Comparison of ENCODE assay signal across 13 cellular contexts in the genomic region with DNA sequence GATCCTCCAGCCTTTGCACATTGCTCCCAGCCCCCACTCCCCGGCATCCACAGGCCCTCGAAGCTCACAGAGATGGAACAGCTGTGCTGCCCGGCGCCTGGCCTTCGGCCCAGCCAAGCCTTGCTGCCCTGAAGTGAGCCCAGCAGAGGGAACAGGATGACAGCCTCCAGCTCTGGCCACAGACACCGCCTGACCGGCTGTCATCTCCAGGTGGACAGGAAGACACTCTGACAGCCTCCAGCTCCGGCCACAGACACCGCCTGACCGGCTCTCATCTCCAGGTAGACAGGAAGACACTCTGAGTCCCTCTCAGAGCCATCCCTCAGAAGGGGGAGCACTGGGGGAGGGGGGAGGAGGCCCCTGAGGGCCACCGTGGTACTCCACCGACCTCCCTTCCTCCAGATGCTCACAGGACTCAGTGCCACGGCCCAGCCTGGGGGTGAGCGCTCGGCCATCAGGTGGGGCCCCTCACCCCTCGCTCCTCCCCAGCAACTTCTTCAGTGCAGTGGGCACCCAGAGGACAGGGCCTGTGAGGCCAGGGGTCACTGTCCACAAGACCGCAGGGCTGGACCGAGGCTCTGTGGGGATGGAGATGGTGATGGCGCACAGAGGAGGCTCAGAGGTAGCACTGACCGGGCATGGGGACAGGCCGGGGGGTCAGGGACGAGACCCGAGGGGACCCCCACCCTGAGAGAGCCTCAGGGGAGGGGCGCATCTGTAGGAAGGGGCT. TPM values are rescaled to one million over a fixed set of nuclear protein-coding genes. Genes with fewer than 3 reads are reported as not detected.
DNase-seq lines count a peak whose midpoint lies in the region; ATAC-seq, FAIRE-seq and TF ChIP-seq lines count a peak whose summit lies in the region.
"Had no signal": no experiment of that assay in that cellular context is flagged by ENCODE, and none has a peak within 500 bp of the region (broad histone marks: within the 10 kb centered on the region; RNA-seq: fewer than 3 reads in every experiment).

No MANE protein-coding gene starts in this region.

- TF ChIP-seq CTCF in body of pancreas (IDR thresholded peaks at IDR 0.05) (no peak), sigmoid colon (IDR thresholded peaks at IDR 0.05) (no peak)

- intact Hi-C loops in body of pancreas (cut with DNase I) = no loop called here
- intact Hi-C loops in right cardiac atrium (cut with DNase I) = loop anchor here in 2 of 4 donors (10.0 kb wide), 2 partner anchors 136 to 146 kb away; a partner anchor contains a TSS
- intact Hi-C loops in sigmoid colon (cut with DNase I) = loop anchor here (5.0 kb wide), 2 partner anchors 148 to 263 kb away; a partner anchor contains a TSS

- H3K36me3 ChIP-seq in body of pancreas (replicated peaks in 1 of 2; ENCODE audit: insufficient read depth in 1 of 2, low read depth in 2 of 2) (peaks cover 7 to 12% of the 10 kb centered on the region in 2 donors), sigmoid colon (peaks cover 13 to 24% (median 16%) of the 10 kb centered on the region in 4 donors)

- FAIRE-seq in GM19239 (lab: Jason Lieb, UNC) = no peak

- TF ChIP-seq POLR2A in body of pancreas (IDR thresholded peaks at IDR 0.05) = no peak
- no peak for TF ChIP-seq POLR2A in sigmoid colon (IDR thresholded peaks at IDR 0.05)

- H3K4me3 ChIP-seq in body of pancreas (no peak overlapping the region), right cardiac atrium (ENCODE audit: low read length) (no peak overlapping the region), sigmoid colon (no peak overlapping the region)

- H3K27me3 ChIP-seq in body of pancreas (no peaks in the 10 kb centered on the region), right cardiac atrium (ENCODE audit: control insufficient read depth, insufficient read depth) (no peaks in the 10 kb centered on the region), sigmoid colon (no peaks in the 10 kb centered on the region)

- H3K9me3 ChIP-seq in body of pancreas (no peaks in the 10 kb centered on the region), right cardiac atrium (ENCODE audit: control insufficient read depth, low read length) (no peaks in the 10 kb centered on the region), sigmoid colon (peaks cover 0 to 9% (median 7%) of the 10 kb centered on the region in 4 donors)

- WGBS in body of pancreas, 2 donors = 66 to 79% methylated on average over 14 to 16 of the region's 24 CpGs
- 60% methylated on average over 24 of the region's 24 CpGs for WGBS in right cardiac atrium
- WGBS in sigmoid colon, 2 donors = 71 to 77% methylated on average over 24 of the region's 24 CpGs

- H3K27ac ChIP-seq in body of pancreas (no peak overlapping the region), right cardiac atrium (ENCODE audit: low read length) (no peak overlapping the region), sigmoid colon (peak overlapping the region in 3 of 4 donors; percentile 12 to 43 (median 15))
- H3K27ac ChIP-seq: 22Rv1 had no signal

- DNase-seq in DMS 273 (lab: John Stamatoyannopoulos, UW; ENCODE audit: unreplicated experiment) = peak; percentile 39
- DNase-seq in DMS 273 treated with DMSO at 0.1 percent for 48 hours (lab: John Stamatoyannopoulos, UW) = no peak
- DNase-seq in body of pancreas = peak in 2 of 4 donors; percentile 25 to 27
- peak in 2 of 3 donors; percentile 77 to 79 for DNase-seq in right cardiac atrium
- peak; percentile 70 for DNase-seq in sigmoid colon
- no peak for DNase-seq in GM19239 (ENCODE audit: insufficient read length, low spot score)
- DNase-seq: activated CD4-positive, CD25-positive, alpha-beta regulatory T cell; effector memory CD8-positive, alpha-beta T cell; immature natural killer cell; occipital lobe had no signal

- TF ChIP-seq EP300 in sigmoid colon (IDR thresholded peaks at IDR 0.05) = no peak

- H3K4me1 ChIP-seq in body of pancreas = no peaks in the 10 kb centered on the region
- no peaks in the 10 kb centered on the region for H3K4me1 ChIP-seq in right cardiac atrium (ENCODE audit: control insufficient read depth, insufficient read depth, low read length)
- H3K4me1 ChIP-seq in sigmoid colon = peaks cover 0 to 16% (median 12%) of the 10 kb centered on the region in 4 donors

- peak; percentile 24 for ATAC-seq in body of pancreas
- ATAC-seq in right cardiac atrium = peak; percentile 23 to 44
- ATAC-seq in GM21619 (IDR thresholded peaks at IDR 0.05; ENCODE audit: unreplicated experiment) = no peak
- no peak for ATAC-seq in HG03354 (IDR thresholded peaks at IDR 0.05; ENCODE audit: poor library complexity, severe bottlenecking, unreplicated experiment)
- ATAC-seq: effector memory CD8-positive, alpha-beta T cell had no signal

RNA-seq across cellular contexts. Expression of a gene that starts 58.5 kb away (rescaled TPM):
- 10 to 100 TPM; 21.8 to 36.9 TPM for total RNA-seq in body of pancreas
- total RNA-seq in right cardiac atrium = 10 to 100 TPM; 17.7 to 19.4 (median 18.3) TPM
- polyA plus RNA-seq in right cardiac atrium = 16.3 TPM
- 10 to 100 TPM; 31.1 to 52.6 (median 35.9) TPM for total RNA-seq in sigmoid colon
- 10 to 100 TPM; 12.6 to 21.5 (median 14.3) TPM for polyA plus RNA-seq in sigmoid colon

Comparison
In these comparisons a context has a peak if more than half of its experiments do, and no peak if none do; other contexts are left out.
1. DNase-seq: peak in DMS 273 (single experiment), right cardiac atrium (2 of 3) and sigmoid colon (single experiment); none in DMS 273 treated with DMSO at 0.1 percent for 48 hours (single experiment) and GM19239 (single experiment).
2. ATAC-seq: peak in body of pancreas (single experiment) and right cardiac atrium (2 of 2); none in GM21619 (single experiment) and HG03354 (single experiment).
3. H3K27ac ChIP-seq: peak in sigmoid colon (3 of 4); none in body of pancreas (0 of 4) and right cardiac atrium (single experiment).